Comparison of ENCODE assay signal across 10 cellular contexts in genomic region chr18:70500748-70501147, GRCh38.
"Had no signal": no experiment of that assay in that cellular context is flagged by ENCODE, and none has a peak within 500 bp of the region (broad histone marks: within the 10 kb centered on the region; RNA-seq: fewer than 3 reads in every experiment).

No MANE protein-coding gene starts in this region.

- H3K36me3 ChIP-seq: HAP-1 had no signal

- DNase-seq: GM23248, GOT3, H7, HFFc6, IMR-90, KBM-7 had no signal

- H3K27ac ChIP-seq: GM23248, HL-60, KMS-11 had no signal

- H3K4me2 ChIP-seq: KMS-11 had no signal

- H2AFZ ChIP-seq: GM23248 had no signal

- H3K9ac ChIP-seq: GM23248, KMS-11 had no signal

- ATAC-seq: HCT116 had no signal

- H3K4me1 ChIP-seq: HAP-1 had no signal

- H3K9me3 ChIP-seq: HAP-1 had no signal

- H3K4me3 ChIP-seq: GM23248, HAP-1 had no signal
